ENCODE assay signal across 17 cellular contexts in genomic region chr5:32837211-32837610, GRCh38.
"Had no signal": no experiment of that assay in that cellular context is flagged by ENCODE, and none has a peak within 500 bp of the region (broad histone marks: within the 10 kb centered on the region; RNA-seq: fewer than 3 reads in every experiment).

No MANE protein-coding gene starts in this region.

- ATAC-seq: naive thymus-derived CD8-positive, alpha-beta T cell; right cardiac atrium; stimulated activated memory B cell treated with anti-CD40 and anti-IgM and Interleukin-4, amounts not matched to agents 10 μg/mL and 1 μg/mL and 100 μg/mL, for 72 hours had no signal

- H3K27me3 ChIP-seq: neutrophil, spleen had no signal

- H3K36me3 ChIP-seq: neutrophil, spleen had no signal

- H3K36me3 Mint-ChIP-seq: activated naive CD4-positive, alpha-beta T cell treated with anti-CD3 and anti-CD28 coated beads, Interleukin-2, amount 10 ng/mL, durations not matched to agents 7 days and 5 days; naive thymus-derived CD8-positive, alpha-beta T cell; stimulated activated memory B cell treated with anti-CD40 and anti-IgM and Interleukin-4, amounts not matched to agents 10 μg/mL and 1 μg/mL and 100 μg/mL, for 72 hours had no signal

- DNase-seq: activated CD4-positive, alpha-beta T cell treated with anti-CD3 and anti-CD28 coated beads, Interleukin-2, amount 10 ng/mL, durations not matched to agents 7 days and 5 days; activated CD4-positive, CD25-positive, alpha-beta regulatory T cell; activated naive CD4-positive, alpha-beta T cell treated with anti-CD3 and anti-CD28 coated beads, Interleukin-2, amount 10 ng/mL, durations not matched to agents 7 days and 5 days; central memory CD4-positive, alpha-beta T cell; effector memory CD4-positive, alpha-beta T cell; hypothalamus; naive thymus-derived CD8-positive, alpha-beta T cell; right cardiac atrium; spleen; stimulated activated CD4-positive, alpha-beta T cell treated with anti-CD3 and anti-CD28 coated beads, Interleukin-1b, Interleukin-23, amount 100 ng/mL, for 48 hours; trophoblast cell had no signal

- H3K4me3 ChIP-seq: lung, spleen had no signal

- H3K27ac Mint-ChIP-seq: activated CD4-positive, alpha-beta T cell treated with anti-CD3 and anti-CD28 coated beads, Interleukin-2, amount 10 ng/mL, durations not matched to agents 7 days and 5 days; activated naive CD4-positive, alpha-beta T cell treated with anti-CD3 and anti-CD28 coated beads, Interleukin-2, amount 10 ng/mL, durations not matched to agents 7 days and 5 days; activated T-helper 2 cell treated with anti-CD3 and anti-CD28 coated beads, Interferon-gamma antibody, Interleukin-2, Interleukin-4, amounts not matched to agents 10 μg/mL and 5 μg/mL and 100 μg/mL, durations not matched to agents 14 hours and 24 hours and 36 hours; naive thymus-derived CD8-positive, alpha-beta T cell; progenitor cell of endocrine pancreas; stimulated activated memory B cell treated with anti-CD40 and anti-IgM and Interleukin-4, amounts not matched to agents 10 μg/mL and 1 μg/mL and 100 μg/mL, for 72 hours; T-helper 1 cell treated with Interleukin-12 subunit alpha and Interleukin-12 subunit beta and Interleukin-4 antibody, amounts not matched to agents 30 μg/mL and 1 μg/mL, for 36 hours had no signal

- H3K27ac ChIP-seq: neutrophil, spleen had no signal

- H3K9me3 ChIP-seq: neutrophil, spleen had no signal

- H3K4me3 Mint-ChIP-seq: activated CD4-positive, alpha-beta T cell treated with anti-CD3 and anti-CD28 coated beads, Interleukin-2, amount 10 ng/mL, durations not matched to agents 7 days and 5 days; activated naive CD4-positive, alpha-beta T cell treated with anti-CD3 and anti-CD28 coated beads, Interleukin-2, amount 10 ng/mL, durations not matched to agents 7 days and 5 days; naive thymus-derived CD8-positive, alpha-beta T cell; stimulated activated memory B cell treated with anti-CD40 and anti-IgM and Interleukin-4, amounts not matched to agents 10 μg/mL and 1 μg/mL and 100 μg/mL, for 72 hours; T-helper 1 cell treated with Interleukin-12 subunit alpha and Interleukin-12 subunit beta and Interleukin-4 antibody, amounts not matched to agents 30 μg/mL and 1 μg/mL, for 36 hours had no signal

- H3K4me1 Mint-ChIP-seq: stimulated activated memory B cell treated with anti-CD40 and anti-IgM and Interleukin-4, amounts not matched to agents 10 μg/mL and 1 μg/mL and 100 μg/mL, for 72 hours had no signal

- H3K9me3 Mint-ChIP-seq: activated CD4-positive, alpha-beta T cell treated with anti-CD3 and anti-CD28 coated beads, Interleukin-2, amount 10 ng/mL, durations not matched to agents 7 days and 5 days; activated T-helper 2 cell treated with anti-CD3 and anti-CD28 coated beads, Interferon-gamma antibody, Interleukin-2, Interleukin-4, amounts not matched to agents 10 μg/mL and 5 μg/mL and 100 μg/mL, durations not matched to agents 14 hours and 24 hours and 36 hours; stimulated activated memory B cell treated with anti-CD40 and anti-IgM and Interleukin-4, amounts not matched to agents 10 μg/mL and 1 μg/mL and 100 μg/mL, for 72 hours; T-helper 1 cell treated with Interleukin-12 subunit alpha and Interleukin-12 subunit beta and Interleukin-4 antibody, amounts not matched to agents 30 μg/mL and 1 μg/mL, for 36 hours had no signal

- H3K27me3 Mint-ChIP-seq: activated CD4-positive, alpha-beta T cell treated with anti-CD3 and anti-CD28 coated beads, Interleukin-2, amount 10 ng/mL, durations not matched to agents 7 days and 5 days; activated naive CD4-positive, alpha-beta T cell treated with anti-CD3 and anti-CD28 coated beads, Interleukin-2, amount 10 ng/mL, durations not matched to agents 7 days and 5 days; naive thymus-derived CD8-positive, alpha-beta T cell; progenitor cell of endocrine pancreas; stimulated activated memory B cell treated with anti-CD40 and anti-IgM and Interleukin-4, amounts not matched to agents 10 μg/mL and 1 μg/mL and 100 μg/mL, for 72 hours had no signal

- H3K4me1 ChIP-seq: spleen had no signal
